8 cellular contexts compared by ENCODE assay signal in the genomic region with DNA sequence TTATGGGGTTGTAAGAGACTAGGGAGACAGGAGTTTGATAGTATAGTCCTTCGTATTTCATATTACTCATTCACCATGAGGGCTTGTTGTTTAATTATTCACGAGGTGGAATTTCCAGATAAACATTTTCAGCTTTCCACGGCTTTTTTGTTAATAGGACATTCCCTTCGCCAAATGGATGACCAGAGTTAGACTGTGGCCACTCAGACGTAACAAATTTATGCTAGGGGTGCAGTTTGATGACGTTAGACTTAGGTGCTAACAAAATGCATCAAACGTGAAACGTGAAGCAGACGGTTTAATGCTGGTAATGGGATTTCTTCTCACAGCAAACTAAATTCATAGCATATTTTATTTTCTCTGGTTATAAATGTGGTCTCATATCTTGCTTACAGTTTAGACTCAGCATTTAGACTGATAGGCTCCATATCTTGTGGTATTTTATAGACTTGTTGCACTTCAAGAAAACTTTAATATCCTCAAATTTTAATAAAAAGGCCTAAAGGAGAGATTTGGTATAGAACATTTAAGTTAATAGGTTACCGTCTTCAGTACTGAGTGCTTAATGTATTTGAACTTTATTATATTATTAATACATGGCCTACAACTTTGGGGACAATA. TPM values are rescaled to one million over a fixed set of nuclear protein-coding genes. Genes with fewer than 3 reads are reported as not detected.
DNase-seq lines count a peak whose midpoint lies in the region; ATAC-seq and TF ChIP-seq lines count a peak whose summit lies in the region.

No MANE protein-coding gene starts in this region.

- in situ Hi-C loops in SK-MEL-5 (cut with HindIII; ENCODE audit: low pct_unique_long_range_greater_than_20kb, low sequenced_read_pairs) = no loop called here

- ATAC-seq in HG03457 (IDR thresholded peaks at IDR 0.05; ENCODE audit: unreplicated experiment) = no peak

- peaks cover 9 to 13% of the 10 kb centered on the region in 2 donors for H3K36me3 ChIP-seq in stomach smooth muscle (ENCODE audit: control insufficient read depth in 2 of 2, insufficient read depth in 2 of 2, low read length in 2 of 2)

- H3K4me1 ChIP-seq in stomach smooth muscle (ENCODE audit: control insufficient read depth, insufficient read depth, low read length) = peaks cover 10% of the 10 kb centered on the region

- DNase-seq in activated T-cell treated with anti-CD3 and anti-CD28 coated beads, Interleukin-2, amount 50 U/mL, for 24 hours = no peak
- no peak for DNase-seq in activated T-cell treated with anti-CD3 and anti-CD28 coated beads, Interleukin-2, amount 50 U/mL, for 48 hours
- DNase-seq in SK-MEL-5 (ENCODE audit: low read depth, low spot score) (peak; percentile 38), fibroblast of villous mesenchyme (ENCODE audit: low read depth) (peak; percentile 52), NOMO-1 treated with DMSO at 0.1 percent for 48 hours (lab: John Stamatoyannopoulos, UW; ENCODE audit: unreplicated experiment) (no peak), D341Med (ENCODE audit: low spot score) (no peak)

- H3K9me3 ChIP-seq in stomach smooth muscle (ENCODE audit: control insufficient read depth in 2 of 2, low read length in 2 of 2) = no peaks in the 10 kb centered on the region

- H3K27me3 Mint-ChIP-seq in activated T-cell treated with anti-CD3 and anti-CD28 coated beads, Interleukin-2, amount 50 U/mL, for 24 hours = no peaks in the 10 kb centered on the region

- no peaks in the 10 kb centered on the region for H3K27me3 ChIP-seq in stomach smooth muscle (ENCODE audit: control insufficient read depth in 1 of 2, insufficient read depth in 2 of 2, low read length in 2 of 2)

- H3K36me3 Mint-ChIP-seq in activated T-cell treated with anti-CD3 and anti-CD28 coated beads, Interleukin-2, amount 50 U/mL, for 24 hours (ENCODE audit: low read depth) = peaks cover 76% of the 10 kb centered on the region

- H3K27ac ChIP-seq in stomach smooth muscle (ENCODE audit: low read length) = peak overlapping the region; percentile 18

- H3K27ac Mint-ChIP-seq in activated T-cell treated with anti-CD3 and anti-CD28 coated beads, Interleukin-2, amount 50 U/mL, for 24 hours = peak overlapping the region; percentile 98

- H3K4me3 Mint-ChIP-seq in activated T-cell treated with anti-CD3 and anti-CD28 coated beads, Interleukin-2, amount 50 U/mL, for 24 hours = peak overlapping the region; percentile 95

- H3K9ac ChIP-seq in stomach smooth muscle (ENCODE audit: low read length in 2 of 2) = peak overlapping the region; percentile 11 to 21

- H3K4me3 ChIP-seq in fibroblast of villous mesenchyme (ENCODE audit: low read depth, low read length) (peak overlapping the region; percentile 74), stomach smooth muscle (ENCODE audit: low read length in 2 of 2) (peak overlapping the region; percentile 60 to 64)

- peaks cover 61% of the 10 kb centered on the region for H3K4me1 Mint-ChIP-seq in activated T-cell treated with anti-CD3 and anti-CD28 coated beads, Interleukin-2, amount 50 U/mL, for 24 hours (ENCODE audit: low read depth)

- no peaks in the 10 kb centered on the region for H3K9me3 Mint-ChIP-seq in activated T-cell treated with anti-CD3 and anti-CD28 coated beads, Interleukin-2, amount 50 U/mL, for 24 hours

- TF ChIP-seq CTCF in fibroblast of villous mesenchyme (IDR thresholded peaks at IDR 0.05; ENCODE audit: insufficient read depth, low read depth, low read length) = no peak

RNA-seq across cellular contexts. Expression of a gene that starts 2.3 kb away (rescaled TPM):
- total RNA-seq in SK-MEL-5 (2014; rRNA removed; shearing (Covaris generic)) = 132 and 145 TPM in 2 replicates
- 155 and 164 TPM in 2 replicates for polyA plus RNA-seq in SK-MEL-5 (2015; cell fraction: cytosol; rRNA removed)
- 179 and 270 TPM in 2 replicates for polyA plus RNA-seq in SK-MEL-5 (2015; cell fraction: nucleus; rRNA removed)
- 116 and 160 TPM in 2 replicates for total RNA-seq in fibroblast of villous mesenchyme

RNA-seq across cellular contexts. Expression of a gene that starts 51.9 kb away (rescaled TPM):
- total RNA-seq in SK-MEL-5 (2014; rRNA removed; shearing (Covaris generic)) = 6.7 and 7.0 TPM in 2 replicates
- 3.2 and 5.4 TPM in 2 replicates for polyA plus RNA-seq in SK-MEL-5 (2015; cell fraction: cytosol; rRNA removed)
- polyA plus RNA-seq in SK-MEL-5 (2015; cell fraction: nucleus; rRNA removed) = 8.0 and 24.3 TPM in 2 replicates
- 0.97 and 3.5 TPM in 2 replicates for total RNA-seq in fibroblast of villous mesenchyme

Comparison
In these comparisons a context has a peak if more than half of its experiments do, and no peak if none do; other contexts are left out.
1. DNase-seq: peak in SK-MEL-5 (single experiment) and fibroblast of villous mesenchyme (single experiment); none in activated T-cell treated with anti-CD3 and anti-CD28 coated beads, Interleukin-2, amount 50 U/mL, for 24 hours (single experiment), activated T-cell treated with anti-CD3 and anti-CD28 coated beads, Interleukin-2, amount 50 U/mL, for 48 hours (0 of 2), NOMO-1 treated with DMSO at 0.1 percent for 48 hours (single experiment) and D341Med (single experiment).